ENCODE assay signal across 8 cellular contexts in the genomic region with DNA sequence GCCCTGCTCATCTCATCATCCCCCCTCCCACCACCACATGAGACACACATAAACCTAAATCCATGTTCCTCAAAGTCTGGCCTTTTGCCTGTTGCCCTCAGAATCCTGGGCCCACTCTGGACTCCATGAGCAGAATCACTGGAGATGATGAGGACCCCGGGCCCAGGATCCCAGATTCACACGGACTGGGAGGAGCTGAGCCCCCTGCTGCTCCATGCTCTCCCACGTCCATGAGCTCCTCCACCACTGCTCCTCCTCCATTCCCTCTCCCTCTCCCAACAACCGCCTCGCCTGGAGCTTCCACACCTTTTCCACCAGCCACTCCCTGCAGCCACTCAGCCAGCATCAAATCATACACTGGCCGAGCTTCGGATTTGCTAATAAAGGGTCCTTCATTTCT. TPM values are rescaled to one million over a fixed set of nuclear protein-coding genes. Genes with fewer than 3 reads are reported as not detected.
"Had no signal": no experiment of that assay in that cellular context is flagged by ENCODE, and none has a peak within 500 bp of the region (broad histone marks: within the 10 kb centered on the region; RNA-seq: fewer than 3 reads in every experiment).

No MANE protein-coding gene starts in this region.

- ATAC-seq: HepG2 had no signal

- H3K36me3 Mint-ChIP-seq: IgD-negative memory B cell had no signal

- H3K4me3 Mint-ChIP-seq: H9, HFFc6, IgD-negative memory B cell had no signal

- H3K27ac Mint-ChIP-seq: H9, HFFc6, IgD-negative memory B cell had no signal

- H3K27ac ChIP-seq: HL-60 had no signal

- DNase-seq: GOT3, H9, HCEC 1CT, HFFc6, KBM-7 had no signal

- H3K9me3 Mint-ChIP-seq: H9, HFFc6 had no signal

RNA-seq across cellular contexts. Expression of a gene that starts 47.6 kb away (rescaled TPM):
- total RNA-seq: HepG2 had no signal
- polyA plus RNA-seq: IgD-negative memory B cell had no signal
